20 cellular contexts compared by ENCODE assay signal in the genomic region with DNA sequence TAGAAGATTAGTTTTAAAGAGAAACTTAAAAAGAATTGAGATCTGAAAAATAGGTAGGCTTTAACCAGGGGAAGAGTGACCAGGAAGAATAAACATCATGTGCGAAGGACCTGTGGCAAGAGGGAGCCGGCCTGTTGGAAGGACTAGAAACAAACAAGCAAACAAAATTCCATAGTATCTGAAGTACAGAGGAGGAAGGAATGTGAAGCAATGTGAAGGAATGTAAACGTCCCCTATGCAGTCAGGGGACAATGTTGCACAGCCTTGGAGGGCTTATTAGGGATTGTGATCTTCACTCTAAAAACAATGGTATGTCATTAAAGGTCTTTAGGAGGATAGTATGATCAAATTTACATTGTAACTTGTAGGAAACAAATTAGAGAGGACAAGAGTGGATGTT.
A peak's percentile ranks its signal among the peaks of the same experiment; 100 is the strongest.
DNase-seq lines count a peak whose midpoint lies in the region; ATAC-seq lines count a peak whose summit lies in the region.
"Had no signal": no experiment of that assay in that cellular context is flagged by ENCODE, and none has a peak within 500 bp of the region (broad histone marks: within the 10 kb centered on the region; RNA-seq: fewer than 3 reads in every experiment).

No MANE protein-coding gene starts in this region.

- H3K4me3 Mint-ChIP-seq in CD4-positive, CD25-positive, alpha-beta regulatory T cell, result peak overlapping the region in 2 of 4 donors; percentile 9 to 39
- no peak overlapping the region for H3K4me3 Mint-ChIP-seq in activated T-helper 17 cell treated with anti-CD3 and anti-CD28 coated beads, Interleukin-2, amount 50 U/mL, for 72 hours
- H3K4me3 Mint-ChIP-seq in naive B cell, result peak overlapping the region in 5 of 8 donors; percentile 22 to 82 (median 69)
- H3K4me3 Mint-ChIP-seq: T-helper 1 cell treated with Interleukin-12 subunit alpha and Interleukin-12 subunit beta and Interleukin-4 antibody, amounts not matched to agents 30 μg/mL and 1 μg/mL, for 36 hours had no signal

- H3K36me3 Mint-ChIP-seq in CD4-positive, CD25-positive, alpha-beta regulatory T cell, result no peaks in the 10 kb centered on the region
- no peaks in the 10 kb centered on the region for H3K36me3 Mint-ChIP-seq in activated T-helper 17 cell treated with anti-CD3 and anti-CD28 coated beads, Interleukin-2, amount 50 U/mL, for 72 hours (ENCODE audit: low read depth)
- H3K36me3 Mint-ChIP-seq in naive B cell, result no peaks in the 10 kb centered on the region

- no peak overlapping the region for H3K27ac ChIP-seq in CD4-positive, CD25-positive, alpha-beta regulatory T cell (ENCODE audit: insufficient read depth, low read length, poor library complexity, severe bottlenecking)
- H3K27ac ChIP-seq: esophagus squamous epithelium, HL-60, left ventricle myocardium inferior, right atrium auricular region had no signal

- peaks cover 10% of the 10 kb centered on the region for H3K4me1 ChIP-seq in CD4-positive, CD25-positive, alpha-beta regulatory T cell (ENCODE audit: control insufficient read depth, insufficient read depth, low read length, poor library complexity, severe bottlenecking)
- H3K4me1 ChIP-seq: esophagus squamous epithelium had no signal

- peak overlapping the region; percentile 7 to 88 (median 13) for H3K27ac Mint-ChIP-seq in CD4-positive, CD25-positive, alpha-beta regulatory T cell
- peak overlapping the region; percentile 26 for H3K27ac Mint-ChIP-seq in activated T-helper 17 cell treated with anti-CD3 and anti-CD28 coated beads, Interleukin-2, amount 50 U/mL, for 72 hours
- H3K27ac Mint-ChIP-seq in naive B cell, result peak overlapping the region in 5 of 6 donors; percentile 68 to 90 (median 82)
- H3K27ac Mint-ChIP-seq: T-helper 1 cell treated with Interleukin-12 subunit alpha and Interleukin-12 subunit beta and Interleukin-4 antibody, amounts not matched to agents 30 μg/mL and 1 μg/mL, for 36 hours had no signal

- no peak overlapping the region for H3K4me3 ChIP-seq in CD4-positive, CD25-positive, alpha-beta regulatory T cell (ENCODE audit: low read depth, low read length)
- H3K4me3 ChIP-seq: esophagus squamous epithelium, left ventricle myocardium inferior, right atrium auricular region had no signal

- peaks cover 18% of the 10 kb centered on the region for H3K27me3 Mint-ChIP-seq in CD4-positive, CD25-positive, alpha-beta regulatory T cell
- H3K27me3 Mint-ChIP-seq in activated T-helper 17 cell treated with anti-CD3 and anti-CD28 coated beads, Interleukin-2, amount 50 U/mL, for 72 hours, result no peaks in the 10 kb centered on the region
- H3K27me3 Mint-ChIP-seq in naive B cell, result no peaks in the 10 kb centered on the region
- H3K27me3 Mint-ChIP-seq: IgD-negative memory B cell had no signal

- H3K27me3 ChIP-seq in CD4-positive, CD25-positive, alpha-beta regulatory T cell (ENCODE audit: control insufficient read depth, insufficient read depth, low read length), result peaks cover 11% of the 10 kb centered on the region
- H3K27me3 ChIP-seq: esophagus squamous epithelium, right atrium auricular region had no signal

- no peaks in the 10 kb centered on the region for H3K36me3 ChIP-seq in CD4-positive, CD25-positive, alpha-beta regulatory T cell (ENCODE audit: control insufficient read depth, insufficient read depth, low read length)
- H3K36me3 ChIP-seq: esophagus squamous epithelium, left ventricle myocardium inferior, right atrium auricular region had no signal

- no peak for ATAC-seq in CD4-positive, CD25-positive, alpha-beta regulatory T cell (ENCODE audit: low read depth in 2 of 2)
- no peak for ATAC-seq in activated T-helper 17 cell treated with anti-CD3 and anti-CD28 coated beads, Interleukin-2, amount 50 U/mL, for 72 hours (replicated peaks)
- no peak for ATAC-seq in naive B cell (ENCODE audit: low read depth in 2 of 2)
- ATAC-seq in HG02981 (IDR thresholded peaks at IDR 0.05; ENCODE audit: unreplicated experiment), result no peak
- ATAC-seq: PC-3 had no signal

- peaks cover 9 to 23% (median 16%) of the 10 kb centered on the region in 4 donors for H3K4me1 Mint-ChIP-seq in CD4-positive, CD25-positive, alpha-beta regulatory T cell
- H3K4me1 Mint-ChIP-seq in activated T-helper 17 cell treated with anti-CD3 and anti-CD28 coated beads, Interleukin-2, amount 50 U/mL, for 72 hours, result peaks cover 16% of the 10 kb centered on the region
- peaks cover 42 to 50% (median 45%) of the 10 kb centered on the region in 3 donors for H3K4me1 Mint-ChIP-seq in naive B cell

- H3K9me3 ChIP-seq in CD4-positive, CD25-positive, alpha-beta regulatory T cell (ENCODE audit: control insufficient read depth in 2 of 2, low read length in 2 of 2), result no peaks in the 10 kb centered on the region
- H3K9me3 ChIP-seq: esophagus squamous epithelium, left ventricle myocardium inferior, right atrium auricular region had no signal

- peaks cover 0 to 6% (median 0%) of the 10 kb centered on the region in 7 donors for H3K9me3 Mint-ChIP-seq in CD4-positive, CD25-positive, alpha-beta regulatory T cell
- peaks cover 4% of the 10 kb centered on the region for H3K9me3 Mint-ChIP-seq in activated T-helper 17 cell treated with anti-CD3 and anti-CD28 coated beads, Interleukin-2, amount 50 U/mL, for 72 hours
- H3K9me3 Mint-ChIP-seq in naive B cell, result no peaks in the 10 kb centered on the region
- H3K9me3 Mint-ChIP-seq: IgD-negative memory B cell had no signal

- DNase-seq in CD4-positive, CD25-positive, alpha-beta regulatory T cell, result no peak
- DNase-seq in EH (ENCODE audit: low read depth), result peak; percentile 31
- no peak for DNase-seq in naive B cell
- DNase-seq in glomerular visceral epithelial cell (ENCODE audit: extremely low spot score), result no peak
- no peak for DNase-seq in hippocampal formation (lab: John Stamatoyannopoulos, UW)
- DNase-seq: activated CD4-positive, CD25-positive, alpha-beta regulatory T cell; DMS153; effector CD8-positive, alpha-beta T cell; esophagus squamous epithelium; left ventricle myocardium inferior; MM.1S; NCI-H1436 treated with DMSO at 0.1 percent for 48 hours; NCI-H748 treated with DMSO at 0.1 percent for 48 hours; PC-3 had no signal

Comparison
In these comparisons a context has a peak if more than half of its experiments do, and no peak if none do; other contexts are left out.
1. H3K27ac Mint-ChIP-seq: peak in every context shown above with its lines; median percentile 82 in naive B cell; 26 in activated T-helper 17 cell treated with anti-CD3 and anti-CD28 coated beads, Interleukin-2, amount 50 U/mL, for 72 hours; 13 in CD4-positive, CD25-positive, alpha-beta regulatory T cell.